In the genomic region with DNA sequence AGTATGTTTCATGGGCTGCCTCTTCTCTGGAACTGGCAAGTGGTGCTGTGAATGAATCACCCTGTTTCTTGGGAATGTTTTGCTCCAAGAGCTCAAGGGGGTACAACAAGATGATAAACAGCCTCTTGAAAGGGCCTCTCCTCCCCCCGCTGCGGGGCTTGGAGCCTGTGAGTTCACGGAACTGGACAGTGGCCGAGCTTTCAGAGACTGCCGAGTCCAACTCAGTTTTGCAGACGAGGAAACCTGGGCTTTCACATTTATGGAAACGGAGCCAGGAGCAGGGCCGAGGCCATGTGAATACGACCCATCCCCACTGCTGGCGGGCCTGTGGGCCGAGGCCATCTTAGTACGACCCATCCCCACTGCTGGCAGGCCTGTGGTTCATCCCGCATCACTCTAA, we compare ENCODE assay signal across 19 cellular contexts. TPM values are rescaled to one million over a fixed set of nuclear protein-coding genes. Genes with fewer than 3 reads are reported as not detected.
A peak's percentile ranks its signal among the peaks of the same experiment; 100 is the strongest.
DNase-seq lines count a peak whose midpoint lies in the region; ATAC-seq and TF ChIP-seq lines count a peak whose summit lies in the region.
"Had no signal": no experiment of that assay in that cellular context is flagged by ENCODE, and none has a peak within 500 bp of the region (broad histone marks: within the 10 kb centered on the region; RNA-seq: fewer than 3 reads in every experiment).

No MANE protein-coding gene starts in this region.

- H3K27me3 ChIP-seq in right cardiac atrium (ENCODE audit: control insufficient read depth, insufficient read depth) (no peaks in the 10 kb centered on the region), sigmoid colon (no peaks in the 10 kb centered on the region)
- H3K27me3 ChIP-seq: BLaER1, neural progenitor cell had no signal

- CTCF ChIA-PET in activated naive CD4-positive, alpha-beta T cell treated with anti-CD3 and anti-CD28 coated beads for 36 hours (lab: Charles Lee), result no interaction called here

- no peaks in the 10 kb centered on the region for H3K9me3 ChIP-seq in right cardiac atrium (ENCODE audit: control insufficient read depth, low read length)
- no peaks in the 10 kb centered on the region for H3K9me3 ChIP-seq in sigmoid colon
- H3K9me3 ChIP-seq: BLaER1 had no signal

- no peak overlapping the region for H3K27ac Mint-ChIP-seq in activated naive CD4-positive, alpha-beta T cell treated with anti-CD3 and anti-CD28 coated beads for 36 hours
- H3K27ac Mint-ChIP-seq: activated CD4-positive, alpha-beta memory T cell treated with anti-CD3 and anti-CD28 coated beads, Interleukin-2, amount 10 ng/mL, durations not matched to agents 7 days and 5 days; activated naive CD8-positive, alpha-beta T cell; stimulated activated naive CD8-positive, alpha-beta T cell treated with anti-CD3 and anti-CD28 coated beads, Interleukin-15, amount 100 ng/mL, for 72 hours; T-cell had no signal

- peaks cover 5% of the 10 kb centered on the region for H3K4me1 ChIP-seq in right cardiac atrium (ENCODE audit: control insufficient read depth, insufficient read depth, low read length)
- H3K4me1 ChIP-seq in sigmoid colon, result peaks cover 0 to 90% (median 81%) of the 10 kb centered on the region in 4 donors

- in situ Hi-C loops in astrocyte of the cerebellum (cut with HindIII; ENCODE audit: low sequenced_read_pairs), result loop anchor here (5.0 kb wide), 1 partner anchor 45 kb away; no protein-coding TSS in a partner anchor

- no peak overlapping the region for H3K4me3 Mint-ChIP-seq in activated naive CD4-positive, alpha-beta T cell treated with anti-CD3 and anti-CD28 coated beads for 36 hours
- H3K4me3 Mint-ChIP-seq: activated CD4-positive, alpha-beta memory T cell treated with anti-CD3 and anti-CD28 coated beads, Interleukin-2, amount 10 ng/mL, durations not matched to agents 7 days and 5 days; activated naive CD8-positive, alpha-beta T cell; neural progenitor cell; stimulated activated naive CD8-positive, alpha-beta T cell treated with anti-CD3 and anti-CD28 coated beads, Interleukin-15, amount 100 ng/mL, for 72 hours; T-cell had no signal

- no peaks in the 10 kb centered on the region for H3K9me3 Mint-ChIP-seq in activated naive CD4-positive, alpha-beta T cell treated with anti-CD3 and anti-CD28 coated beads for 36 hours
- H3K9me3 Mint-ChIP-seq: activated CD4-positive, alpha-beta memory T cell treated with anti-CD3 and anti-CD28 coated beads, Interleukin-2, amount 10 ng/mL, durations not matched to agents 7 days and 5 days; neural progenitor cell; stimulated activated naive CD8-positive, alpha-beta T cell treated with anti-CD3 and anti-CD28 coated beads, Interleukin-15, amount 100 ng/mL, for 72 hours; T-cell had no signal

- ATAC-seq in right cardiac atrium (peak; percentile 86 to 90), GM21360 (IDR thresholded peaks at IDR 0.05; ENCODE audit: unreplicated experiment) (no peak)
- ATAC-seq: stimulated activated naive CD8-positive, alpha-beta T cell treated with anti-CD3 and anti-CD28 coated beads, Interleukin-15, amount 100 ng/mL, for 72 hours; T-cell had no signal

- no peak for TF ChIP-seq POLR2A in sigmoid colon (IDR thresholded peaks at IDR 0.05)

- no peaks in the 10 kb centered on the region for H3K36me3 Mint-ChIP-seq in activated naive CD4-positive, alpha-beta T cell treated with anti-CD3 and anti-CD28 coated beads for 36 hours (ENCODE audit: low read depth)
- H3K36me3 Mint-ChIP-seq: neural progenitor cell, T-cell had no signal

- WGBS in right cardiac atrium, result 58% methylated on average over 13 of the region's 13 CpGs
- 81 to 88% methylated on average over 13 of the region's 13 CpGs for WGBS in sigmoid colon, 2 donors

- no peaks in the 10 kb centered on the region for H3K4me1 Mint-ChIP-seq in activated naive CD4-positive, alpha-beta T cell treated with anti-CD3 and anti-CD28 coated beads for 36 hours (ENCODE audit: low read depth)
- H3K4me1 Mint-ChIP-seq: activated CD4-positive, alpha-beta memory T cell treated with anti-CD3 and anti-CD28 coated beads, Interleukin-2, amount 10 ng/mL, durations not matched to agents 7 days and 5 days; stimulated activated naive CD8-positive, alpha-beta T cell treated with anti-CD3 and anti-CD28 coated beads, Interleukin-15, amount 100 ng/mL, for 72 hours; T-cell had no signal

- H3K27ac ChIP-seq in right cardiac atrium (ENCODE audit: low read length), result peak overlapping the region; percentile 70
- H3K27ac ChIP-seq in sigmoid colon, result peak overlapping the region; percentile 77 to 92 (median 84)
- H3K27ac ChIP-seq: BLaER1, neural progenitor cell had no signal

- TF ChIP-seq CTCF in AG10803 (conservative IDR thresholded peaks at IDR 0.05; ENCODE audit: low read length) (no peak), astrocyte of the cerebellum (IDR thresholded peaks at IDR 0.05; ENCODE audit: low read depth, low read length, missing control alignments) (no peak), sigmoid colon (IDR thresholded peaks at IDR 0.05) (no peak)

- TF ChIP-seq EP300 in sigmoid colon (IDR thresholded peaks at IDR 0.05), result peak; percentile 26 to 80 (median 78)

- DNase-seq in AG10803 (ENCODE audit: low read depth), result peak; percentile 95
- peak; percentile 32 for DNase-seq in astrocyte of the cerebellum (ENCODE audit: low read depth)
- DNase-seq in right cardiac atrium, result peak; percentile 90 to 97 (median 93)
- DNase-seq in sigmoid colon, result peak; percentile 98
- no peak for DNase-seq in NCI-H2029 treated with DMSO at 0.1 percent for 48 hours (lab: John Stamatoyannopoulos, UW)
- no peak for DNase-seq in NCI-H187 (lab: John Stamatoyannopoulos, UW)
- no peak for DNase-seq in activated naive CD4-positive, alpha-beta T cell treated with anti-CD3 and anti-CD28 coated beads for 36 hours
- DNase-seq: activated CD4-positive, alpha-beta memory T cell treated with anti-CD3 and anti-CD28 coated beads, Interleukin-2, amount 10 ng/mL, durations not matched to agents 7 days and 5 days; effector CD8-positive, alpha-beta T cell; GDM1; NCI-H1436 treated with DMSO at 0.1 percent for 48 hours; NK-92 treated with Interleukin-12 subunit alpha and Interleukin-12 subunit beta, amount 100 ng/mL, for 24 hours; stimulated activated CD4-positive, alpha-beta T cell treated with anti-CD3 and anti-CD28 coated beads, Interleukin-2, amount 100 ng/mL, for 48 hours; stimulated activated naive CD8-positive, alpha-beta T cell treated with anti-CD3 and anti-CD28 coated beads, Interleukin-15, amount 100 ng/mL, for 72 hours; T-cell had no signal

- no peak overlapping the region for H3K4me3 ChIP-seq in AG10803 (ENCODE audit: low read length)
- H3K4me3 ChIP-seq in astrocyte of the cerebellum (ENCODE audit: low read depth, low read length), result no peak overlapping the region
- H3K4me3 ChIP-seq in right cardiac atrium (ENCODE audit: low read length), result no peak overlapping the region
- H3K4me3 ChIP-seq in sigmoid colon, result no peak overlapping the region
- H3K4me3 ChIP-seq: BLaER1, neural progenitor cell had no signal

- intact Hi-C loops in right cardiac atrium (cut with DNase I) (no loop called here), sigmoid colon (cut with DNase I) (no loop called here)
- intact Hi-C loops in activated naive CD4-positive, alpha-beta T cell treated with anti-CD3 and anti-CD28 coated beads for 36 hours (cut with micrococcal nuclease), result no loop called here

- H3K36me3 ChIP-seq in sigmoid colon, result no peaks in the 10 kb centered on the region
- H3K36me3 ChIP-seq: BLaER1, neural progenitor cell had no signal

- H3K27me3 Mint-ChIP-seq in activated naive CD4-positive, alpha-beta T cell treated with anti-CD3 and anti-CD28 coated beads for 36 hours (ENCODE audit: low read depth), result no peaks in the 10 kb centered on the region
- H3K27me3 Mint-ChIP-seq: activated CD4-positive, alpha-beta memory T cell treated with anti-CD3 and anti-CD28 coated beads, Interleukin-2, amount 10 ng/mL, durations not matched to agents 7 days and 5 days; activated naive CD8-positive, alpha-beta T cell; stimulated activated naive CD8-positive, alpha-beta T cell treated with anti-CD3 and anti-CD28 coated beads, Interleukin-15, amount 100 ng/mL, for 72 hours; T-cell had no signal

RNA-seq across cellular contexts. Expression of a gene that starts 18.2 kb away (rescaled TPM):
- total RNA-seq in right cardiac atrium, result 10 to 100 TPM; 11.8 to 14.0 (median 13.4) TPM
- 9.5 TPM for polyA plus RNA-seq in right cardiac atrium
- 10 to 100 TPM; 28.1 to 52.3 (median 40.0) TPM for total RNA-seq in sigmoid colon
- polyA plus RNA-seq in sigmoid colon, result 10 to 100 TPM; 64.3 to 91.8 (median 79.1) TPM
- 1 to 10 TPM; 2.0 to 2.8 TPM for total RNA-seq in activated naive CD4-positive, alpha-beta T cell treated with anti-CD3 and anti-CD28 coated beads for 36 hours

RNA-seq across cellular contexts. Expression of a gene that starts 38.3 kb away (rescaled TPM):
- 10 to 100 TPM; 22.9 to 30.6 (median 29.5) TPM for total RNA-seq in right cardiac atrium
- polyA plus RNA-seq in right cardiac atrium, result 34.8 TPM
- total RNA-seq in sigmoid colon, result 10 to 100 TPM; 30.4 to 68.5 (median 58.2) TPM
- 10 to 100 TPM; 34.2 to 57.1 (median 42.0) TPM for polyA plus RNA-seq in sigmoid colon
- 10 to 100 TPM in 1 of 2 experiments, 1 to 10 TPM in 1; 9.4 to 10.4 TPM for total RNA-seq in activated naive CD4-positive, alpha-beta T cell treated with anti-CD3 and anti-CD28 coated beads for 36 hours

Comparison
In these comparisons a context has a peak if more than half of its experiments do, and no peak if none do; other contexts are left out.
1. DNase-seq: peak in AG10803 (single experiment), astrocyte of the cerebellum (single experiment), right cardiac atrium (3 of 3) and sigmoid colon (single experiment); none in NCI-H2029 treated with DMSO at 0.1 percent for 48 hours (single experiment), NCI-H187 (0 of 2) and activated naive CD4-positive, alpha-beta T cell treated with anti-CD3 and anti-CD28 coated beads for 36 hours (single experiment).